In genomic region chr2:20097889-20098714, GRCh38 we compare ENCODE assay signal across 7 cellular contexts. TPM values are rescaled to one million over a fixed set of nuclear protein-coding genes. Genes with fewer than 3 reads are reported as not detected.
A peak's percentile ranks its signal among the peaks of the same experiment; 100 is the strongest.
DNase-seq lines count a peak whose midpoint lies in the region; ATAC-seq and TF ChIP-seq lines count a peak whose summit lies in the region.

No MANE protein-coding gene starts in this region.

- TF ChIP-seq POLR2A in GM18505 (IDR thresholded peaks at IDR 0.05; ENCODE audit: borderline replicate concordance, extremely low read depth, insufficient read depth, insufficient read length) (no peak), gastrocnemius medialis (IDR thresholded peaks at IDR 0.05) (no peak)

- no peaks in the 10 kb centered on the region for H3K27me3 ChIP-seq in gastrocnemius medialis

- H3K4me3 Mint-ChIP-seq in T-helper 17 cell: no peak overlapping the region

- no peak overlapping the region for H3K27ac ChIP-seq in gastrocnemius medialis

- no peaks in the 10 kb centered on the region for H3K36me3 ChIP-seq in gastrocnemius medialis

- TF ChIP-seq CTCF in gastrocnemius medialis (IDR thresholded peaks at IDR 0.05 in 4 of 5, conservative IDR thresholded peaks at IDR 0.05 in 1 of 5): peak; percentile 80 to 93 (median 85)

- H3K4me3 ChIP-seq in gastrocnemius medialis: no peak overlapping the region

- H3K27ac Mint-ChIP-seq in T-helper 17 cell: no peak overlapping the region

- no peaks in the 10 kb centered on the region for H3K4me1 Mint-ChIP-seq in T-helper 17 cell

- ATAC-seq in GM18505 (IDR thresholded peaks at IDR 0.05; ENCODE audit: unreplicated experiment) (peak; percentile 78), HG02884 (IDR thresholded peaks at IDR 0.05; ENCODE audit: unreplicated experiment) (peak; percentile 94), T-helper 17 cell (peak; percentile 97), gastrocnemius medialis (peak; percentile 84 to 86)

- in situ Hi-C loops in gastrocnemius medialis (cut with MboI; ENCODE audit: low sequenced_read_pairs in 4 of 4): no loop called here

- H3K27me3 Mint-ChIP-seq in T-helper 17 cell: peaks cover 43% of the 10 kb centered on the region

- intact Hi-C loops in gastrocnemius medialis (cut with DNase I; ENCODE audit: low total_unique reads): loop anchor here (1.0 kb wide), 2 partner anchors 83 to 143 kb away; no protein-coding TSS in a partner anchor

- H3K9me3 ChIP-seq in T-helper 17 cell (ENCODE audit: control insufficient read depth, low read length, poor library complexity, severe bottlenecking): no peaks in the 10 kb centered on the region
- peaks cover 0 to 4% (median 0%) of the 10 kb centered on the region in 3 donors for H3K9me3 ChIP-seq in gastrocnemius medialis

- peaks cover 10 to 12% of the 10 kb centered on the region in 2 donors for H3K4me1 ChIP-seq in gastrocnemius medialis

- H3K36me3 Mint-ChIP-seq in T-helper 17 cell (ENCODE audit: low read depth): no peaks in the 10 kb centered on the region

- DNase-seq in NCI-H187 (lab: John Stamatoyannopoulos, UW) (peak; percentile 88 to 89), T-helper 17 cell (peak; percentile 54 to 60 (median 54)), anterior cingulate cortex (lab: John Stamatoyannopoulos, UW) (peak in 55 of 58 donors; percentile 3 to 84 (median 50)), hepatic stellate cell (ENCODE audit: low spot score) (peak; percentile 90), gastrocnemius medialis (peak; percentile 64 to 74)

RNA-seq across cellular contexts. Expression of gene LAPTM4A, which starts 46.7 kb away (rescaled TPM):
- 10 to 100 TPM; 44.3 to 46.0 TPM for total RNA-seq in T-helper 17 cell
- total RNA-seq in gastrocnemius medialis: 10 to 100 TPM; 53.8 to 62.3 (median 57.4) TPM
